ENCODE assay signal across 14 cellular contexts in genomic region chr6:145895802-145896201, GRCh38.
DNase-seq lines count a peak whose midpoint lies in the region; ATAC-seq and TF ChIP-seq lines count a peak whose summit lies in the region.
"Had no signal": no experiment of that assay in that cellular context is flagged by ENCODE, and none has a peak within 500 bp of the region (broad histone marks: within the 10 kb centered on the region; RNA-seq: fewer than 3 reads in every experiment).

No MANE protein-coding gene starts in this region.

- in situ Hi-C loops in ACHN (cut with HindIII; ENCODE audit: low pct_ligation_motif_present, low pct_unique_long_range_greater_than_20kb, low sequenced_read_pairs), result no loop called here

- H3K4me1 ChIP-seq in RWPE2 (ENCODE audit: insufficient read depth, poor library complexity, severe bottlenecking), result no peaks in the 10 kb centered on the region
- H3K4me1 ChIP-seq: Peyer's patch had no signal

- H3K27ac ChIP-seq in RWPE2 (ENCODE audit: poor library complexity, severe bottlenecking), result no peak overlapping the region
- H3K27ac ChIP-seq: heart right ventricle, Peyer's patch had no signal

- no peak for ATAC-seq in RWPE2 (ENCODE audit: low read depth)
- no peak for ATAC-seq in esophagus mucosa
- ATAC-seq: activated T-helper 17 cell treated with anti-CD3 and anti-CD28 coated beads, Interleukin-2, amount 50 U/mL, for 72 hours; heart right ventricle had no signal

- no peaks in the 10 kb centered on the region for H3K27me3 ChIP-seq in RWPE2 (ENCODE audit: insufficient read depth, poor library complexity, severe bottlenecking)
- H3K27me3 ChIP-seq in MG63, result no peaks in the 10 kb centered on the region
- H3K27me3 ChIP-seq: heart right ventricle, Peyer's patch had no signal

- no peaks in the 10 kb centered on the region for H3K9me3 ChIP-seq in RWPE2 (ENCODE audit: severe bottlenecking)
- peaks cover 5% of the 10 kb centered on the region for H3K9me3 ChIP-seq in MG63
- H3K9me3 ChIP-seq: Peyer's patch had no signal

- H3K36me3 ChIP-seq in RWPE2 (ENCODE audit: low read depth) (peaks cover 28% of the 10 kb centered on the region), MG63 (peaks cover 26% of the 10 kb centered on the region)

- no peak overlapping the region for H3K4me3 ChIP-seq in RWPE2 (ENCODE audit: severe bottlenecking)
- no peak overlapping the region for H3K4me3 ChIP-seq in fibroblast of the aortic adventitia (ENCODE audit: low read depth, low read length)
- H3K4me3 ChIP-seq in MG63, result no peak overlapping the region
- H3K4me3 ChIP-seq: heart right ventricle, Peyer's patch had no signal

- peak; percentile 4 for DNase-seq in ACHN
- peak; percentile 52 for DNase-seq in ELR (ENCODE audit: low read depth)
- DNase-seq in RWPE2 (ENCODE audit: low spot score), result no peak
- DNase-seq in fibroblast of the aortic adventitia (ENCODE audit: low read depth), result peak; percentile 29
- DNase-seq in stimulated activated naive CD4-positive, alpha-beta T cell treated with Interleukin-2 at 50 U/mL for 16 hours (lab: John Stamatoyannopoulos, UW), result no peak
- no peak for DNase-seq in T-helper 9 cell
- no peak for DNase-seq in MG63
- DNase-seq: cortex of kidney, heart right ventricle, midbrain, NCI-H2029, Peyer's patch had no signal

- TF ChIP-seq CTCF in RWPE2 (IDR thresholded peaks at IDR 0.05; ENCODE audit: poor library complexity, severe bottlenecking) (peak; percentile 48), fibroblast of the aortic adventitia (IDR thresholded peaks at IDR 0.05; ENCODE audit: insufficient read depth, low read length) (peak; percentile 26)

Comparison
In these comparisons a context has a peak if more than half of its experiments do, and no peak if none do; other contexts are left out.
1. DNase-seq: peak in ACHN (single experiment), ELR (single experiment) and fibroblast of the aortic adventitia (single experiment); none in RWPE2 (single experiment), stimulated activated naive CD4-positive, alpha-beta T cell treated with Interleukin-2 at 50 U/mL for 16 hours (single experiment), T-helper 9 cell (single experiment) and MG63 (single experiment).